In genomic region chr5:72439192-72439591, GRCh38 we compare ENCODE assay signal across 27 cellular contexts.
"Had no signal": no experiment of that assay in that cellular context is flagged by ENCODE, and none has a peak within 500 bp of the region (broad histone marks: within the 10 kb centered on the region; RNA-seq: fewer than 3 reads in every experiment).

No MANE protein-coding gene starts in this region.

- H3K36me3 ChIP-seq: breast epithelium, left lung, neutrophil, pancreas, prostate gland, stomach, transverse colon had no signal

- H3K27ac ChIP-seq: left lung, neutrophil, pancreas, prostate gland, stomach had no signal

- H3K4me3 Mint-ChIP-seq: activated B cell treated with CpG ODN at 0.5 μM for 24 hours; activated CD8-positive, alpha-beta T cell treated with anti-CD3 and anti-CD28 coated beads for 36 hours; activated T-cell treated with anti-CD3 and anti-CD28 coated beads, Interleukin-2, amount 50 U/mL, for 4 hours; activated T-helper 17 cell treated with anti-CD3 and anti-CD28 coated beads, Interleukin-2, amount 50 U/mL, for 72 hours; naive B cell; nephron progenitor cell; stimulated activated naive B cell treated with anti-CD40 and anti-IgM and Interleukin-4, amounts not matched to agents 10 μg/mL and 1 μg/mL and 100 μg/mL, for 72 hours; T-helper 17 cell had no signal

- H3K4me3 ChIP-seq: breast epithelium, heart right ventricle, left lung, lung, pancreas, prostate gland, stomach, transverse colon had no signal

- ATAC-seq: activated CD8-positive, alpha-beta T cell treated with anti-CD3 and anti-CD28 coated beads for 36 hours; activated T-cell treated with anti-CD3 and anti-CD28 coated beads, Interleukin-2, amount 50 U/mL, for 4 hours; activated T-helper 17 cell treated with anti-CD3 and anti-CD28 coated beads, Interleukin-2, amount 50 U/mL, for 72 hours; heart right ventricle; left lung; pancreas; stimulated activated naive B cell treated with anti-CD40 and anti-IgM and Interleukin-4, amounts not matched to agents 10 μg/mL and 1 μg/mL and 100 μg/mL, for 72 hours; T-helper 17 cell had no signal

- H3K4me1 ChIP-seq: breast epithelium, prostate gland had no signal

- H3K9me3 Mint-ChIP-seq: activated B cell treated with CpG ODN at 0.5 μM for 24 hours; activated CD8-positive, alpha-beta T cell treated with anti-CD3 and anti-CD28 coated beads for 36 hours; activated T-cell treated with anti-CD3 and anti-CD28 coated beads, Interleukin-2, amount 50 U/mL, for 4 hours; activated T-helper 17 cell treated with anti-CD3 and anti-CD28 coated beads, Interleukin-2, amount 50 U/mL, for 72 hours; naive B cell; nephron progenitor cell; stimulated activated naive B cell treated with anti-CD40 and anti-IgM and Interleukin-4, amounts not matched to agents 10 μg/mL and 1 μg/mL and 100 μg/mL, for 72 hours had no signal

- H3K4me1 Mint-ChIP-seq: activated B cell treated with CpG ODN at 0.5 μM for 24 hours; activated T-helper 17 cell treated with anti-CD3 and anti-CD28 coated beads, Interleukin-2, amount 50 U/mL, for 72 hours; T-helper 17 cell had no signal

- H3K27ac Mint-ChIP-seq: activated B cell treated with CpG ODN at 0.5 μM for 24 hours; activated CD8-positive, alpha-beta T cell treated with anti-CD3 and anti-CD28 coated beads for 36 hours; activated T-helper 17 cell treated with anti-CD3 and anti-CD28 coated beads, Interleukin-2, amount 50 U/mL, for 72 hours; naive B cell; nephron progenitor cell; stimulated activated naive B cell treated with anti-CD40 and anti-IgM and Interleukin-4, amounts not matched to agents 10 μg/mL and 1 μg/mL and 100 μg/mL, for 72 hours; T-helper 17 cell had no signal

- DNase-seq: activated B cell treated with CpG ODN at 0.5 μM for 24 hours; activated CD4-positive, alpha-beta T cell treated with anti-CD3 and anti-CD28 coated beads, Interleukin-2, amount 50 U/mL, for 1 hour; activated CD8-positive, alpha-beta T cell treated with anti-CD3 and anti-CD28 coated beads for 36 hours; activated gamma-delta T cell treated with Interleukin-2 at 50 U/mL for 16 hours; activated naive CD4-positive, alpha-beta T cell treated with anti-CD3 and anti-CD28 coated beads, Interleukin-2, amount 50 U/mL, for 16 hours; activated T-cell treated with anti-CD3 and anti-CD28 coated beads, Interleukin-2, amount 50 U/mL, for 4 hours; amniotic stem cell; central memory CD4-positive, alpha-beta T cell; dermis blood vessel endothelial cell; effector memory CD4-positive, alpha-beta T cell; foreskin fibroblast; heart right ventricle; left lung; naive B cell; nephron progenitor cell; pancreas; stimulated activated CD4-positive, alpha-beta T cell treated with anti-CD3 and anti-CD28 coated beads, Interleukin-15, amount 100 ng/mL, for 24 hours; stimulated activated CD4-positive, alpha-beta T cell treated with anti-CD3 and anti-CD28 coated beads, Interleukin-2, amount 100 ng/mL, for 24 hours; stimulated activated naive B cell treated with anti-CD40 and anti-IgM and Interleukin-4, amounts not matched to agents 10 μg/mL and 1 μg/mL and 100 μg/mL, for 72 hours; stomach; T-helper 17 cell; transverse colon had no signal

- H3K36me3 Mint-ChIP-seq: naive B cell; stimulated activated naive B cell treated with anti-CD40 and anti-IgM and Interleukin-4, amounts not matched to agents 10 μg/mL and 1 μg/mL and 100 μg/mL, for 72 hours had no signal

- H3K27me3 ChIP-seq: breast epithelium, heart right ventricle, left lung, neutrophil, pancreas, stomach, transverse colon had no signal

- H3K9me3 ChIP-seq: breast epithelium, heart right ventricle, left lung, neutrophil, pancreas, prostate gland, stomach, transverse colon had no signal
